Comparison of ENCODE assay signal across 13 cellular contexts in genomic region chr17:31595076-31595475, GRCh38.
DNase-seq lines count a peak whose midpoint lies in the region; ATAC-seq and TF ChIP-seq lines count a peak whose summit lies in the region.
"Had no signal": no experiment of that assay in that cellular context is flagged by ENCODE, and none has a peak within 500 bp of the region (broad histone marks: within the 10 kb centered on the region; RNA-seq: fewer than 3 reads in every experiment).

No MANE protein-coding gene starts in this region.

- no peak overlapping the region for H3K27ac Mint-ChIP-seq in activated CD4-positive, alpha-beta T cell treated with anti-CD3 and anti-CD28 coated beads for 36 hours

- no peaks in the 10 kb centered on the region for H3K27me3 ChIP-seq in ascending aorta
- no peaks in the 10 kb centered on the region for H3K27me3 ChIP-seq in subcutaneous abdominal adipose tissue (ENCODE audit: control insufficient read depth in 5 of 5, insufficient read depth in 4 of 5, low read length in 5 of 5)

- POLR2A ChIA-PET in activated CD4-positive, alpha-beta T cell treated with anti-CD3 and anti-CD28 coated beads for 36 hours (lab: Charles Lee): no interaction called here

- H3K4me3 ChIP-seq in ascending aorta: no peak overlapping the region
- H3K4me3 ChIP-seq in subcutaneous abdominal adipose tissue (ENCODE audit: low read depth in 1 of 5, low read length in 5 of 5): no peak overlapping the region

- peak overlapping the region; percentile 87 to 93 for H3K27ac ChIP-seq in ascending aorta
- peak overlapping the region; percentile 89 for H3K27ac ChIP-seq in subcutaneous abdominal adipose tissue (ENCODE audit: low read depth, low read length)

- TF ChIP-seq CTCF in ascending aorta (IDR thresholded peaks at IDR 0.05): no peak

- H3K4me1 Mint-ChIP-seq in activated CD4-positive, alpha-beta T cell treated with anti-CD3 and anti-CD28 coated beads for 36 hours: peaks cover 2% of the 10 kb centered on the region

- peak overlapping the region in 1 of 5 donors; percentile 8 for H3K9ac ChIP-seq in subcutaneous abdominal adipose tissue (ENCODE audit: low read length in 5 of 5)

- ATAC-seq in activated CD4-positive, alpha-beta T cell treated with anti-CD3 and anti-CD28 coated beads for 36 hours: no peak

- no peaks in the 10 kb centered on the region for H3K9me3 Mint-ChIP-seq in activated CD4-positive, alpha-beta T cell treated with anti-CD3 and anti-CD28 coated beads for 36 hours (ENCODE audit: low read depth)

- intact Hi-C loops in ascending aorta (cut with DNase I): no loop called here
- intact Hi-C loops in activated CD4-positive, alpha-beta T cell treated with anti-CD3 and anti-CD28 coated beads for 36 hours (cut with DNase I, micrococcal nuclease): no loop called here

- H3K9me3 ChIP-seq in ascending aorta (no peaks in the 10 kb centered on the region), subcutaneous abdominal adipose tissue (ENCODE audit: control insufficient read depth in 5 of 5, low read length in 5 of 5) (no peaks in the 10 kb centered on the region)

- DNase-seq in HCEC 1CT (peak; percentile 69), ascending aorta (ENCODE audit: low spot score in 2 of 2) (no peak), glomerular visceral epithelial cell (ENCODE audit: extremely low spot score) (peak; percentile 42), T-helper 9 cell (no peak), NCI-H524 (lab: John Stamatoyannopoulos, UW) (no peak), GDM1 (lab: John Stamatoyannopoulos, UW) (no peak)
- DNase-seq in activated CD4-positive, alpha-beta T cell treated with anti-CD3 and anti-CD28 coated beads for 36 hours: no peak
- DNase-seq: DND-41; effector CD4-positive, alpha-beta T cell; kidney; MM.1S; NCI-H2081 had no signal

- CTCF ChIA-PET in activated CD4-positive, alpha-beta T cell treated with anti-CD3 and anti-CD28 coated beads for 36 hours (lab: Charles Lee): no interaction called here

- H3K4me1 ChIP-seq in ascending aorta (peaks cover 23 to 43% of the 10 kb centered on the region in 2 donors), subcutaneous abdominal adipose tissue (ENCODE audit: control insufficient read depth in 5 of 5, insufficient read depth in 5 of 5, low read length in 5 of 5) (peaks cover 2 to 35% (median 21%) of the 10 kb centered on the region in 5 donors)

- H3K36me3 Mint-ChIP-seq in activated CD4-positive, alpha-beta T cell treated with anti-CD3 and anti-CD28 coated beads for 36 hours (ENCODE audit: low read depth): no peaks in the 10 kb centered on the region

- H3K27me3 Mint-ChIP-seq in activated CD4-positive, alpha-beta T cell treated with anti-CD3 and anti-CD28 coated beads for 36 hours: no peaks in the 10 kb centered on the region

- H3K36me3 ChIP-seq in ascending aorta: peaks cover 0 to 20% of the 10 kb centered on the region in 2 donors
- peaks cover 4 to 43% (median 32%) of the 10 kb centered on the region in 5 donors for H3K36me3 ChIP-seq in subcutaneous abdominal adipose tissue (ENCODE audit: control insufficient read depth in 5 of 5, insufficient read depth in 5 of 5, low read length in 5 of 5)

- no peak overlapping the region for H3K4me3 Mint-ChIP-seq in activated CD4-positive, alpha-beta T cell treated with anti-CD3 and anti-CD28 coated beads for 36 hours

Comparison
In these comparisons a context has a peak if more than half of its experiments do, and no peak if none do; other contexts are left out.
1. DNase-seq: peak in HCEC 1CT (single experiment) and glomerular visceral epithelial cell (single experiment); none in ascending aorta (0 of 2), T-helper 9 cell (single experiment), NCI-H524 (0 of 2), activated CD4-positive, alpha-beta T cell treated with anti-CD3 and anti-CD28 coated beads for 36 hours (single experiment) and GDM1 (single experiment).